ENCODE assay signal across 1 cellular context in the genomic region with DNA sequence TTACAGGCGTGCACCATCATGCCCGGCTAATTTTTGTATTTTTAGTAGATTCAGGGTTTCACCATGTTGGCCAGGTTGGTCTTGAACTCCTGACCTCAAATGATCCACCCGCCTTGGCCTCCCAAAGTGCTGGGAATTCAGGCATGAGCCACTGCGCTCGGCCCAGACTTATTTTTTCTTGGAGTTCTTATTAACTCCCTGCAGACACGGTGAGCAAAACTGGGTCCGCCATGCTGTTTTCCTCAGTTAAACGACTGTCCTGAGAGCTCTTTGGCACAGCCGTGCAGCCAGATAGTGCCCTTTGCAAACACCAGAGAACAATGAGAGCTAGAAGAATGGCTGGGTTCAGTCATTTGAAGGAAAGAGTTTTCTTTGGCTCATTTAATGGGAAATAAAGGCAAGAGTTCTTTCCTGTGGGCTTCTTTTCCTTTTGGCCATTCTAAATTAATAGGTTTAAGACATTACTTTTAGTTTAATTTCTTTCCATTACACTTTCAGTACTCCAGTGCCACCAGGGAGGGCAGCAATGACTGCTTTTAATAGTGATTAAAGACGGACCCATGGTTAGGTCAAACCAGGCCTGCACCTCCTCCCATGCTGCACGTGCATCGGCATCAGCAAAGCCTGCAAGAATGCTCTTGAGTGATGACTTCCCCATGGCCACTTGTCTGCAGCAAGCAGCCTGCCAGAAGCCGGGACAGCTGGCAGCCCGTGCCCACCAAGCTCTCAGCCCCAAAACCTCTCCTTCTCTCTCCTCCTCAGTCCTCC.
TF ChIP-seq lines count a peak whose summit lies in the region.

No MANE protein-coding gene starts in this region.

TF ChIP-seq in endothelial cell of umbilical vein, 7 proteins besides CTCF, POLR2A, EP300 and RAD21 (continued from another document):
- TF ChIP-seq MYC (IDR thresholded peaks at IDR 0.05; ENCODE audit: low read depth, low read length) = no peak
